Comparison of ENCODE assay signal across 13 cellular contexts in genomic region chr1:12541274-12542137, GRCh38.
DNase-seq lines count a peak whose midpoint lies in the region; ATAC-seq, FAIRE-seq and TF ChIP-seq lines count a peak whose summit lies in the region.
"Had no signal": no experiment of that assay in that cellular context is flagged by ENCODE, and none has a peak within 500 bp of the region (broad histone marks: within the 10 kb centered on the region; RNA-seq: fewer than 3 reads in every experiment).

No MANE protein-coding gene starts in this region.

- intact Hi-C loops in heart left ventricle (cut with DNase I) = loop anchor here in 2 of 10 donors (5.0 kb wide), 1 partner anchor 76 kb away; the partner anchor contains the start of gene DHRS3 (in 2 of the 2)
- intact Hi-C loops in pancreas (cut with DNase I) = no loop called here

- peaks cover 0 to under 1% (median 0%) of the 10 kb centered on the region in 12 donors for H3K9me3 ChIP-seq in heart left ventricle
- no peaks in the 10 kb centered on the region for H3K9me3 ChIP-seq in pancreas

- DNase-seq in COLO829 (ENCODE audit: low spot score) = peak; percentile 40
- peak in 4 of 5 donors; percentile 68 to 82 (median 70) for DNase-seq in heart left ventricle
- DNase-seq in pancreas = peak in 1 of 6 donors; percentile 50
- no peak for DNase-seq in HCEC 1CT
- no peak for DNase-seq in activated CD4-positive, alpha-beta T cell treated with anti-CD3 and anti-CD28 coated beads, Interleukin-2, amount 10 ng/mL, durations not matched to agents 7 days and 5 days
- no peak for DNase-seq in immature natural killer cell
- DNase-seq: NCI-H446 treated with DMSO at 0.1 percent for 48 hours had no signal

- H3K27ac Mint-ChIP-seq in activated CD4-positive, alpha-beta T cell treated with anti-CD3 and anti-CD28 coated beads, Interleukin-2, amount 10 ng/mL, durations not matched to agents 7 days and 5 days = no peak overlapping the region
- H3K27ac Mint-ChIP-seq in immature natural killer cell = no peak overlapping the region
- H3K27ac Mint-ChIP-seq: activated T-helper 2 cell treated with anti-CD3 and anti-CD28 coated beads, Interferon-gamma antibody, Interleukin-2, Interleukin-4, amounts not matched to agents 10 μg/mL and 5 μg/mL and 100 μg/mL, durations not matched to agents 14 hours and 24 hours and 36 hours had no signal

- peaks cover 11% of the 10 kb centered on the region for H3K27me3 Mint-ChIP-seq in activated CD4-positive, alpha-beta T cell treated with anti-CD3 and anti-CD28 coated beads, Interleukin-2, amount 10 ng/mL, durations not matched to agents 7 days and 5 days
- no peaks in the 10 kb centered on the region for H3K27me3 Mint-ChIP-seq in immature natural killer cell (ENCODE audit: low read depth in 3 of 3)

- ATAC-seq in heart left ventricle (peak; percentile 7 to 53 (median 38)), pancreas (peak; percentile 17 to 46 (median 34)), GM21723 (IDR thresholded peaks at IDR 0.05; ENCODE audit: unreplicated experiment) (no peak)

- no peak overlapping the region for H3K4me3 Mint-ChIP-seq in activated CD4-positive, alpha-beta T cell treated with anti-CD3 and anti-CD28 coated beads, Interleukin-2, amount 10 ng/mL, durations not matched to agents 7 days and 5 days
- no peak overlapping the region for H3K4me3 Mint-ChIP-seq in immature natural killer cell

- no peak overlapping the region for H3K4me3 ChIP-seq in heart left ventricle
- H3K4me3 ChIP-seq in pancreas = no peak overlapping the region

- peak overlapping the region; percentile 7 for H3K27ac ChIP-seq in adipose tissue (ENCODE audit: low read depth, low read length)
- peak overlapping the region in 9 of 12 donors; percentile 11 to 83 (median 61) for H3K27ac ChIP-seq in heart left ventricle
- no peak overlapping the region for H3K27ac ChIP-seq in pancreas

- H3K9me3 Mint-ChIP-seq in activated CD4-positive, alpha-beta T cell treated with anti-CD3 and anti-CD28 coated beads, Interleukin-2, amount 10 ng/mL, durations not matched to agents 7 days and 5 days = peaks cover 11% of the 10 kb centered on the region
- peaks cover 0 to 8% (median under 1%) of the 10 kb centered on the region in 6 donors for H3K9me3 Mint-ChIP-seq in immature natural killer cell

- TF ChIP-seq POLR2A in heart left ventricle (IDR thresholded peaks at IDR 0.05) = no peak

- no peak for FAIRE-seq in pancreas (lab: Jason Lieb, UNC)
- FAIRE-seq: frontal cortex, GM18507, HTR-8/SVneo had no signal

- H3K4me1 Mint-ChIP-seq in activated CD4-positive, alpha-beta T cell treated with anti-CD3 and anti-CD28 coated beads, Interleukin-2, amount 10 ng/mL, durations not matched to agents 7 days and 5 days = peaks cover 4% of the 10 kb centered on the region
- H3K4me1 Mint-ChIP-seq in immature natural killer cell = peaks cover 0 to 4% of the 10 kb centered on the region in 2 donors

- POLR2A ChIA-PET in activated CD4-positive, alpha-beta T cell treated with anti-CD3 and anti-CD28 coated beads, Interleukin-2, amount 10 ng/mL, durations not matched to agents 7 days and 5 days (lab: Charles Lee) = no interaction called here

- H3K4me1 ChIP-seq in heart left ventricle (peaks cover 0 to 40% (median 17%) of the 10 kb centered on the region in 12 donors), pancreas (peaks cover 0 to 7% (median 0%) of the 10 kb centered on the region in 3 donors)

- TF ChIP-seq CTCF in heart left ventricle (IDR thresholded peaks at IDR 0.05) (no peak), pancreas (IDR thresholded peaks at IDR 0.05) (no peak)

- H3K27me3 ChIP-seq in heart left ventricle (no peaks in the 10 kb centered on the region), pancreas (no peaks in the 10 kb centered on the region)

- H3K36me3 Mint-ChIP-seq in activated CD4-positive, alpha-beta T cell treated with anti-CD3 and anti-CD28 coated beads, Interleukin-2, amount 10 ng/mL, durations not matched to agents 7 days and 5 days (ENCODE audit: low read depth) = peaks cover 10% of the 10 kb centered on the region
- peaks cover 7 to 9% (median 9%) of the 10 kb centered on the region in 3 donors for H3K36me3 Mint-ChIP-seq in immature natural killer cell

- CTCF ChIA-PET in activated CD4-positive, alpha-beta T cell treated with anti-CD3 and anti-CD28 coated beads, Interleukin-2, amount 10 ng/mL, durations not matched to agents 7 days and 5 days (lab: Charles Lee) = interaction anchor here (0.8 to 1.5 kb wide), 3 partner anchors 12 to 265 kb away, joined by 3 read pairs; no protein-coding TSS in a partner anchor

- WGBS in adipose tissue, 3 donors = 60 to 86% (median 63%) methylated on average over 17 of the region's 17 CpGs
- WGBS in heart left ventricle, 4 donors = 54 to 64% (median 62%) methylated on average over 16 to 17 of the region's 17 CpGs
- WGBS in pancreas, 2 donors = 87% methylated on average over 17 of the region's 17 CpGs

- H3K36me3 ChIP-seq in heart left ventricle (no peaks in the 10 kb centered on the region), pancreas (no peaks in the 10 kb centered on the region)

Comparison
In these comparisons a context has a peak if more than half of its experiments do, and no peak if none do; other contexts are left out.
1. DNase-seq: peak in COLO829 (single experiment) and heart left ventricle (4 of 5); none in HCEC 1CT (single experiment), activated CD4-positive, alpha-beta T cell treated with anti-CD3 and anti-CD28 coated beads, Interleukin-2, amount 10 ng/mL, durations not matched to agents 7 days and 5 days (single experiment) and immature natural killer cell (0 of 3).
2. H3K27ac ChIP-seq: peak in adipose tissue (single experiment) and heart left ventricle (9 of 12); none in pancreas (0 of 4).